27 cellular contexts compared by ENCODE assay signal in genomic region chr12:83904175-83904574, GRCh38.
"Had no signal": no experiment of that assay in that cellular context is flagged by ENCODE, and none has a peak within 500 bp of the region (broad histone marks: within the 10 kb centered on the region; RNA-seq: fewer than 3 reads in every experiment).

No MANE protein-coding gene starts in this region.

- H3K36me3 ChIP-seq: breast epithelium, Peyer's patch had no signal

- H3K36me3 Mint-ChIP-seq: activated naive CD4-positive, alpha-beta T cell treated with anti-CD3 and anti-CD28 coated beads, Interleukin-2, amount 50 U/mL, for 24 hours; activated naive CD8-positive, alpha-beta T cell treated with anti-CD3 and anti-CD28 coated beads, Interleukin-2, amount 10 ng/mL, durations not matched to agents 7 days and 5 days had no signal

- H3K9me3 Mint-ChIP-seq: activated naive CD4-positive, alpha-beta T cell treated with anti-CD3 and anti-CD28 coated beads, Interleukin-2, amount 50 U/mL, for 24 hours had no signal

- H3K9me3 ChIP-seq: body of pancreas, breast epithelium, Peyer's patch had no signal

- ATAC-seq: activated CD8-positive, alpha-beta T cell treated with anti-CD3 and anti-CD28 coated beads for 36 hours; body of pancreas; PC-3; Right ventricle myocardium inferior had no signal

- H3K27me3 Mint-ChIP-seq: activated CD4-positive, alpha-beta T cell treated with anti-CD3 and anti-CD28 coated beads, Interleukin-2, amount 10 ng/mL, durations not matched to agents 24 days and 14 days; activated CD8-positive, alpha-beta T cell treated with anti-CD3 and anti-CD28 coated beads for 36 hours; activated naive CD4-positive, alpha-beta T cell treated with anti-CD3 and anti-CD28 coated beads, Interleukin-2, amount 50 U/mL, for 24 hours; activated naive CD8-positive, alpha-beta T cell treated with anti-CD3 and anti-CD28 coated beads, Interleukin-2, amount 10 ng/mL, durations not matched to agents 7 days and 5 days had no signal

- H3K27me3 ChIP-seq: body of pancreas, breast epithelium, Peyer's patch had no signal

- H3K27ac Mint-ChIP-seq: activated CD4-positive, alpha-beta T cell treated with anti-CD3 and anti-CD28 coated beads, Interleukin-2, amount 10 ng/mL, durations not matched to agents 24 days and 14 days; activated CD8-positive, alpha-beta T cell treated with anti-CD3 and anti-CD28 coated beads for 36 hours; activated naive CD4-positive, alpha-beta T cell treated with anti-CD3 and anti-CD28 coated beads, Interleukin-2, amount 50 U/mL, for 24 hours; activated naive CD8-positive, alpha-beta T cell treated with anti-CD3 and anti-CD28 coated beads, Interleukin-2, amount 10 ng/mL, durations not matched to agents 7 days and 5 days; activated T-helper 2 cell treated with anti-CD3 and anti-CD28 coated beads, Interferon-gamma antibody, Interleukin-2, Interleukin-4, amounts not matched to agents 10 μg/mL and 5 μg/mL and 100 μg/mL, durations not matched to agents 14 hours and 24 hours and 36 hours had no signal

- H3K4me3 Mint-ChIP-seq: activated CD4-positive, alpha-beta T cell treated with anti-CD3 and anti-CD28 coated beads, Interleukin-2, amount 10 ng/mL, durations not matched to agents 24 days and 14 days; activated CD8-positive, alpha-beta T cell treated with anti-CD3 and anti-CD28 coated beads for 36 hours; activated naive CD4-positive, alpha-beta T cell treated with anti-CD3 and anti-CD28 coated beads, Interleukin-2, amount 50 U/mL, for 24 hours; activated naive CD8-positive, alpha-beta T cell treated with anti-CD3 and anti-CD28 coated beads, Interleukin-2, amount 10 ng/mL, durations not matched to agents 7 days and 5 days had no signal

- H3K27ac ChIP-seq: body of pancreas, breast epithelium, KMS-11, Peyer's patch, RWPE1 had no signal

- H3K4me1 ChIP-seq: body of pancreas, breast epithelium, Peyer's patch had no signal

- DNase-seq: activated CD4-positive, alpha-beta T cell treated with anti-CD3 and anti-CD28 coated beads, Interleukin-2, amount 10 ng/mL, durations not matched to agents 24 days and 14 days; activated CD4-positive, alpha-beta T cell treated with anti-CD3 and anti-CD28 coated beads, Interleukin-2, amount 50 U/mL, for 4 hours; activated CD8-positive, alpha-beta T cell treated with anti-CD3 and anti-CD28 coated beads for 36 hours; activated gamma-delta T cell; activated naive CD4-positive, alpha-beta T cell treated with Interleukin-2 at 50 U/mL for 16 hours; activated naive CD8-positive, alpha-beta T cell treated with anti-CD3 and anti-CD28 coated beads, Interleukin-2, amount 10 ng/mL, durations not matched to agents 7 days and 5 days; activated T-cell treated with anti-CD3 and anti-CD28 coated beads, Interleukin-2, amount 50 U/mL, for 1 hour; amygdala; body of pancreas; MM.1S; MV-4-11; NCI-H1092 treated with DMSO at 0.1 percent for 48 hours; NCI-H1417 treated with DMSO at 0.1 percent for 48 hours; NCI-H187 treated with DMSO at 0.1 percent for 48 hours; NCI-H2081; NCI-H345; NK-92 treated with Interleukin-12 subunit alpha and Interleukin-12 subunit beta, amount 100 ng/mL, for 24 hours; PC-3; Peyer's patch; SIG-M5; T1000 had no signal

- H3K4me1 Mint-ChIP-seq: activated CD4-positive, alpha-beta T cell treated with anti-CD3 and anti-CD28 coated beads, Interleukin-2, amount 10 ng/mL, durations not matched to agents 24 days and 14 days; activated naive CD4-positive, alpha-beta T cell treated with anti-CD3 and anti-CD28 coated beads, Interleukin-2, amount 50 U/mL, for 24 hours; activated naive CD8-positive, alpha-beta T cell treated with anti-CD3 and anti-CD28 coated beads, Interleukin-2, amount 10 ng/mL, durations not matched to agents 7 days and 5 days had no signal

- H3K4me3 ChIP-seq: body of pancreas, breast epithelium, Peyer's patch had no signal
